ENCODE assay signal across 8 cellular contexts in genomic region chr19:15835565-15836344, GRCh38. TPM values are rescaled to one million over a fixed set of nuclear protein-coding genes. Genes with fewer than 3 reads are reported as not detected.
DNase-seq lines count a peak whose midpoint lies in the region; ATAC-seq and TF ChIP-seq lines count a peak whose summit lies in the region.
"Not testable (repeated sequence)": the region's sequence is repeated elsewhere in the genome, so short reads cannot be mapped to it uniquely, and the experiment has no call there.

No MANE protein-coding gene starts in this region.

- H3K36me3 ChIP-seq in SU-DHL-6 (ENCODE audit: low read length); breast epithelium; heart right ventricle; osteoblast (ENCODE audit: insufficient read depth, low read length): not testable (repeated sequence)

- H3K4me2 ChIP-seq in SU-DHL-6 (ENCODE audit: low read depth, low read length, poor library complexity, severe bottlenecking) (peak overlapping the region; percentile 59), osteoblast (ENCODE audit: insufficient read depth, low read length) (peak overlapping the region; percentile 83)

- H3K79me2 ChIP-seq in SU-DHL-6 (ENCODE audit: insufficient read depth, low read length); osteoblast (ENCODE audit: insufficient read depth, low read length): not testable (repeated sequence)

- not testable (repeated sequence) for H3K9me2 ChIP-seq in SU-DHL-6 (replicated peaks; ENCODE audit: insufficient read depth, low read length)

- not testable (repeated sequence) for TF ChIP-seq CTCF in AG10803 (conservative IDR thresholded peaks at IDR 0.05; ENCODE audit: low read length); SU-DHL-6 (IDR thresholded peaks at IDR 0.05; ENCODE audit: insufficient read depth, low read length, poor library complexity, severe bottlenecking); breast epithelium (IDR thresholded peaks at IDR 0.05); heart right ventricle (IDR thresholded peaks at IDR 0.05); osteoblast (IDR thresholded peaks at IDR 0.05; ENCODE audit: extremely low read depth, low read depth, low read length)

- 42 to 43% methylated on average over 12 of the region's 12 CpGs for WGBS in heart right ventricle, 2 donors

- H3K4me1 ChIP-seq in breast epithelium; osteoblast (ENCODE audit: insufficient read depth, low read length): not testable (repeated sequence)
- H3K4me1 ChIP-seq in heart right ventricle = peaks cover 0 to 20% (median 7%) of the 10 kb centered on the region in 9 donors

- not testable (repeated sequence) for H3K27ac ChIP-seq in SU-DHL-6 (ENCODE audit: low read depth, low read length)
- H3K27ac ChIP-seq in breast epithelium (peak overlapping the region; percentile 100), heart right ventricle (peak overlapping the region; percentile 80 to 99 (median 97)), osteoblast (ENCODE audit: low read depth, low read length) (peak overlapping the region; percentile 86)

- intact Hi-C loops in breast epithelium (cut with DNase I; ENCODE audit: low total_unique reads) = not testable (repeated sequence)
- intact Hi-C loops in heart right ventricle (cut with DNase I) = loop anchor here in 2 of 10 donors (5.0 kb wide), 3 partner anchors 163 to 277 kb away; partner anchors contain the start of genes CYP4F12 (in 1 of the 2), RAB8A (in 1 of the 2) and TPM4 (in 1 of the 2)

- not testable (repeated sequence) for TF ChIP-seq POLR2A in breast epithelium (IDR thresholded peaks at IDR 0.05)

- H2AFZ ChIP-seq in SU-DHL-6 (ENCODE audit: low read depth, low read length, severe bottlenecking) = peak overlapping the region; percentile 52
- peak overlapping the region; percentile 96 for H2AFZ ChIP-seq in osteoblast (ENCODE audit: low read length)

- H4K20me1 ChIP-seq in SU-DHL-6 (ENCODE audit: low read depth, low read length); osteoblast (ENCODE audit: insufficient read depth, low read length): not testable (repeated sequence)

- H3K27me3 ChIP-seq in SU-DHL-6 (ENCODE audit: low read length); breast epithelium; heart right ventricle; osteoblast (ENCODE audit: insufficient read depth, low read length): not testable (repeated sequence)

- not testable (repeated sequence) for ATAC-seq in heart right ventricle

- not testable (repeated sequence) for H3K9me3 ChIP-seq in SU-DHL-6 (ENCODE audit: insufficient read depth, low read length); breast epithelium; heart right ventricle; osteoblast (ENCODE audit: low read depth, low read length)

- H3K9ac ChIP-seq in SU-DHL-6 (ENCODE audit: low read length) = 0 out of 2 replicates have a peak overlapping the region, but pooled peaks have one; percentile 71

- not testable (repeated sequence) for H3F3A ChIP-seq in SU-DHL-6 (ENCODE audit: insufficient read depth)

- peak overlapping the region; percentile 84 for H3K4me3 ChIP-seq in AG10803 (ENCODE audit: low read length)
- peak overlapping the region; percentile 59 for H3K4me3 ChIP-seq in SU-DHL-6 (ENCODE audit: insufficient read depth, low read length, poor library complexity, severe bottlenecking)
- H3K4me3 ChIP-seq in breast epithelium = peak overlapping the region; percentile 69 to 95 (median 81)
- peak overlapping the region; percentile 63 to 90 (median 78) for H3K4me3 ChIP-seq in heart right ventricle
- H3K4me3 ChIP-seq in osteoblast (ENCODE audit: insufficient read depth, low read length) = peak overlapping the region; percentile 94

- DNase-seq in AG10803 (ENCODE audit: low read depth); heart right ventricle; osteoblast (ENCODE audit: insufficient read length, low spot score, missing footprints): not testable (repeated sequence)
- DNase-seq in HT1080 (ENCODE audit: low read depth) (peak; percentile 36), breast epithelium (ENCODE audit: low spot score in 2 of 2) (peak in 1 of 2 donors; percentile 35)
- DNase-seq in activated CD8-positive, alpha-beta memory T cell treated with anti-CD3 and anti-CD28 coated beads, Interleukin-2, amount 50 U/mL, for 48 hours = peak; percentile 57
- DNase-seq in stimulated activated CD8-positive, alpha-beta memory T cell treated with anti-CD3 and anti-CD28 coated beads, Interleukin-4, amount 100 ng/mL, for 48 hours = peak; percentile 48

RNA-seq across cellular contexts. Expression of gene OR10H1, which starts 20.3 kb away (rescaled TPM):
- not detected in 2 replicates for total RNA-seq in HT1080 (2014; rRNA removed; shearing (Covaris generic))
- not detected in 2 replicates for polyA plus RNA-seq in HT1080 (2015; cell fraction: cytosol; rRNA removed)
- not detected in 2 replicates for polyA plus RNA-seq in HT1080 (2015; cell fraction: nucleus; rRNA removed)
- total RNA-seq in breast epithelium = not detected
- total RNA-seq in heart right ventricle = not detected
- not detected for polyA plus RNA-seq in heart right ventricle
- not detected in 2 replicates for total RNA-seq in osteoblast

RNA-seq across cellular contexts. Expression of gene OR10H5, which starts 48.3 kb away (rescaled TPM):
- total RNA-seq in HT1080 (2014; rRNA removed; shearing (Covaris generic)) = not detected in 2 replicates
- not detected in 2 replicates for polyA plus RNA-seq in HT1080 (2015; cell fraction: cytosol; rRNA removed)
- polyA plus RNA-seq in HT1080 (2015; cell fraction: nucleus; rRNA removed) = not detected in 2 replicates
- not detected for total RNA-seq in breast epithelium
- not detected for total RNA-seq in heart right ventricle
- not detected for polyA plus RNA-seq in heart right ventricle
- total RNA-seq in osteoblast = not detected in 2 replicates
